15 cellular contexts compared by ENCODE assay signal in genomic region chr11:13423372-13423771, GRCh38. TPM values are rescaled to one million over a fixed set of nuclear protein-coding genes. Genes with fewer than 3 reads are reported as not detected.
DNase-seq lines count a peak whose midpoint lies in the region; ATAC-seq, FAIRE-seq and TF ChIP-seq lines count a peak whose summit lies in the region.
"Had no signal": no experiment of that assay in that cellular context is flagged by ENCODE, and none has a peak within 500 bp of the region (broad histone marks: within the 10 kb centered on the region; RNA-seq: fewer than 3 reads in every experiment).

No MANE protein-coding gene starts in this region.

- H3K4me2 ChIP-seq in PC-3 (ENCODE audit: low read length): peak overlapping the region; percentile 63
- H3K4me2 ChIP-seq: BLaER1 had no signal

- no peak for TF ChIP-seq POLR2A in prostate gland (IDR thresholded peaks at IDR 0.05)

- CTCF ChIA-PET in PC-3 (lab: Charles Lee): interaction anchor here (0.6 kb wide), 1 partner anchor 105 kb away, joined by 3 read pairs; no protein-coding TSS in a partner anchor

- ATAC-seq in PC-3 (peak; percentile 79), HG02610 (IDR thresholded peaks at IDR 0.05; ENCODE audit: unreplicated experiment) (no peak), T-helper 17 cell (no peak)

- no TSS peak for BruUV-seq in PC-3 (replicated peaks; lab: Mats Ljungman, UMichigan)

- no peak overlapping the region for H3K27ac Mint-ChIP-seq in T-helper 17 cell

- H2AFZ ChIP-seq in PC-3 (ENCODE audit: low read length): no peak overlapping the region

- FAIRE-seq in islet of Langerhans (lab: Jason Lieb, UNC): peak; percentile 56
- FAIRE-seq: A204.1, H1 had no signal

- H3K9ac ChIP-seq in PC-3 (ENCODE audit: low read length): no peak overlapping the region
- H3K9ac ChIP-seq in endocrine pancreas (ENCODE audit: control insufficient read depth, insufficient read depth, low read length): no peak overlapping the region
- H3K9ac ChIP-seq: BLaER1 had no signal

- peaks cover 3% of the 10 kb centered on the region for H3K36me3 ChIP-seq in PC-3 (ENCODE audit: low read depth, low read length)
- H3K36me3 ChIP-seq in endocrine pancreas (ENCODE audit: control insufficient read depth, insufficient read depth, low read length): no peaks in the 10 kb centered on the region
- no peaks in the 10 kb centered on the region for H3K36me3 ChIP-seq in prostate gland
- H3K36me3 ChIP-seq: HAP-1 had no signal

- H3K27me3 Mint-ChIP-seq in T-helper 17 cell: no peaks in the 10 kb centered on the region
- H3K27me3 Mint-ChIP-seq: CD8-positive, alpha-beta memory T cell had no signal

- 79% methylated on average over 6 of the region's 6 CpGs for WGBS in prostate gland

- H3K27me3 ChIP-seq in PC-3 (ENCODE audit: low read length) (no peaks in the 10 kb centered on the region), endocrine pancreas (ENCODE audit: control insufficient read depth, insufficient read depth, low read length) (no peaks in the 10 kb centered on the region), prostate gland (replicated peaks; ENCODE audit: insufficient read depth) (no peaks in the 10 kb centered on the region)
- H3K27me3 ChIP-seq: BLaER1 had no signal

- H4K20me1 ChIP-seq in PC-3 (ENCODE audit: low read length): no peaks in the 10 kb centered on the region

- intact Hi-C loops in PC-3 (cut with micrococcal nuclease): no loop called here
- intact Hi-C loops in prostate gland (cut with DNase I): no loop called here

- H3F3A ChIP-seq in PC-3 (ENCODE audit: low read length, unreplicated experiment): peaks cover 4% of the 10 kb centered on the region

- H3K4me1 ChIP-seq in PC-3 (ENCODE audit: insufficient read depth, low read length) (peaks cover 20% of the 10 kb centered on the region), endocrine pancreas (ENCODE audit: control insufficient read depth, insufficient read depth, low read length) (peaks cover 23% of the 10 kb centered on the region), prostate gland (replicated peaks) (no peaks in the 10 kb centered on the region)
- H3K4me1 ChIP-seq: BLaER1, HAP-1 had no signal

- H3K9me2 ChIP-seq in PC-3 (replicated peaks; ENCODE audit: low read length): no peaks in the 10 kb centered on the region

- peak overlapping the region; percentile 12; the same call in 1 of the 2 replicates for H3K4me3 ChIP-seq in PC-3 (ENCODE audit: low read length)
- H3K4me3 ChIP-seq in endocrine pancreas (ENCODE audit: control insufficient read depth, insufficient read depth, low read length): peak overlapping the region; percentile 66
- no peak overlapping the region for H3K4me3 ChIP-seq in prostate gland
- H3K4me3 ChIP-seq: BLaER1, HAP-1 had no signal

- H3K9me3 ChIP-seq in PC-3 (ENCODE audit: low read length) (no peaks in the 10 kb centered on the region), endocrine pancreas (ENCODE audit: control insufficient read depth, low read length) (no peaks in the 10 kb centered on the region), prostate gland (no peaks in the 10 kb centered on the region), T-helper 17 cell (ENCODE audit: control insufficient read depth, low read length, poor library complexity, severe bottlenecking) (peaks cover 5% of the 10 kb centered on the region)

- peaks cover 36% of the 10 kb centered on the region for H3K79me2 ChIP-seq in PC-3 (ENCODE audit: low read length)

- POLR2A ChIA-PET in PC-3 (lab: Charles Lee; ENCODE audit: unreplicated experiment): no interaction called here

- peak overlapping the region; percentile 53 for H3K27ac ChIP-seq in PC-3 (ENCODE audit: low read length)
- no peak overlapping the region for H3K27ac ChIP-seq in prostate gland
- H3K27ac ChIP-seq: BLaER1 had no signal

- DNase-seq in PC-3 (peak; percentile 62), prostate gland (ENCODE audit: low spot score) (no peak), NCI-H146 (lab: John Stamatoyannopoulos, UW) (no peak), T-helper 17 cell (no peak)
- DNase-seq: AML-193; Caco-2; CD8-positive, alpha-beta memory T cell; DMS 273 treated with DMSO at 0.1 percent for 48 hours had no signal

- H3K4me1 Mint-ChIP-seq in T-helper 17 cell: peaks cover 14% of the 10 kb centered on the region

- no peak for TF ChIP-seq CTCF in PC-3 (conservative IDR thresholded peaks at IDR 0.05; ENCODE audit: low read depth, low read length)
- no peak for TF ChIP-seq CTCF in prostate gland (IDR thresholded peaks at IDR 0.05)

- H3K4me3 Mint-ChIP-seq in T-helper 17 cell: no peak overlapping the region
- H3K4me3 Mint-ChIP-seq: CD8-positive, alpha-beta memory T cell had no signal

- peaks cover 5% of the 10 kb centered on the region for H3K36me3 Mint-ChIP-seq in T-helper 17 cell (ENCODE audit: low read depth)

RNA-seq across cellular contexts. Expression of gene BTBD10, which starts 39.6 kb away (rescaled TPM):
- 30.2 and 32.5 TPM in 2 replicates for total RNA-seq in PC-3 (2014; rRNA removed)
- total RNA-seq in prostate gland: 10 to 100 TPM; 21.9 to 31.8 TPM
- total RNA-seq in T-helper 17 cell: 10 to 100 TPM; 12.1 to 15.9 TPM

Comparison
In these comparisons a context has a peak if more than half of its experiments do, and no peak if none do; other contexts are left out.
1. H3K4me3 ChIP-seq: peak in PC-3 (single experiment) and endocrine pancreas (single experiment); none in prostate gland (0 of 2).